In the genomic region with DNA sequence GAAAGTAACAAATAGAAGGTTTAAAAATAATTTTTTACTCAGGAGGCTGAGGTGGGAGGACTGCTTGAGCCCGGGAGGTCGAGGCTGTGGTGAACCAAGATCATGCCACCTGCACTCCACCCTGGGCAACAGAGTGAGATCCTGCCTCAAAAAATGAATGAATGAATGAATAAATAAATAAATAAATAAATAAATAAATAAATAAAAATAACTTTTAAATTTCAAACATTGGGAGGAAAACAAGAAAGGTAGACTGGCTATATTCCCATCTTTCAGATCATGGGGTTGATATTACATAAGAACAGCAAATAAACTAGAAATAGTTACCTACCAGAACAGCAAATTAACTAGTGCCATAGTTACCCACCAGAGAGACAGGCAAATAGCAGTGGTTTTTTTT, we compare ENCODE assay signal across 1 cellular context.
TF ChIP-seq lines count a peak whose summit lies in the region.

No MANE protein-coding gene starts in this region.

TF ChIP-seq in HEK293, 187 proteins besides CTCF, POLR2A, EP300 and RAD21 (continued from another document):
- no peak for TF ChIP-seq ZNF2 (tag by site-specific recombination; IDR thresholded peaks at IDR 0.05)
- 0 out of 2 replicates have a peak, but pooled peaks have one; percentile 37 for TF ChIP-seq ZNF202 (tag by site-specific recombination; IDR thresholded peaks at IDR 0.05; ENCODE audit: borderline replicate concordance)
